Comparison of ENCODE assay signal across 14 cellular contexts in the genomic region with DNA sequence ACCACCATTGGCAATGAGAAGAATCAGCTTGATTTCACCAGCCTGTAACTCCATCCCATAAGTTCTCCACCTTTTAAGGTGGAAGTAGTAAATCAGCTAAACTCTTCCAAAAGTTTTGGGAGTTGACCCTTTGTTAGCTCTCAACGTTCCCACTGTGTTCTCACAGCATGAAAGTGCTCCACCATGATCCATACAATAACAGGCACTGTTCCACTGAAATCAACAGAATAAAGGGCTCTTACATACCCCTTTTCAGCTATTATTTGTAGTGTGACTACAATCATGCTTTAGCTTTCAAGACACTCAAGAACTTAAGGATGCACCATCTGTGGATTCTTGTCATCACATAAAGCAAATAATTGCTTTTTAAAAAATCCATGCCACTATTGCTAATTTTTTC.
A peak's percentile ranks its signal among the peaks of the same experiment; 100 is the strongest.
DNase-seq lines count a peak whose midpoint lies in the region; ATAC-seq lines count a peak whose summit lies in the region.
"Had no signal": no experiment of that assay in that cellular context is flagged by ENCODE, and none has a peak within 500 bp of the region (broad histone marks: within the 10 kb centered on the region; RNA-seq: fewer than 3 reads in every experiment).

No MANE protein-coding gene starts in this region.

- no peaks in the 10 kb centered on the region for H3K36me3 ChIP-seq in iPS-18a (ENCODE audit: control insufficient read depth, low read depth, low read length)
- H3K36me3 ChIP-seq: BLaER1 treated with 17β-estradiol and CSF1 and Interleukin-3, amounts not matched to agents 10 nM and 100 nM had no signal

- in situ Hi-C loops in SK-MEL-5 (cut with HindIII; ENCODE audit: low pct_unique_long_range_greater_than_20kb, low sequenced_read_pairs), result no loop called here

- ATAC-seq in left lobe of liver, result no peak
- ATAC-seq in GM18861 (IDR thresholded peaks at IDR 0.05; ENCODE audit: unreplicated experiment), result no peak
- no peak for ATAC-seq in GM18502 (IDR thresholded peaks at IDR 0.05; ENCODE audit: poor library complexity, unreplicated experiment)
- ATAC-seq: HCT116 had no signal

- no peaks in the 10 kb centered on the region for H3K27me3 ChIP-seq in iPS-18a (ENCODE audit: control insufficient read depth, insufficient read depth, low read length)
- H3K27me3 ChIP-seq: BLaER1 treated with 17β-estradiol and CSF1 and Interleukin-3, amounts not matched to agents 10 nM and 100 nM had no signal

- DNase-seq in NCI-H1417 (lab: John Stamatoyannopoulos, UW) (peak in 2 of 3 experiments; percentile 42 to 58), NCI-H1417 treated with DMSO at 0.1 percent for 48 hours (lab: John Stamatoyannopoulos, UW) (no peak), SK-MEL-5 (ENCODE audit: low read depth, low spot score) (peak; percentile 72), pons (ENCODE audit: low spot score) (peak; percentile 62), left lobe of liver (ENCODE audit: low spot score) (no peak)
- DNase-seq: 8988T, SHP77 had no signal

- peak overlapping the region; percentile 2 for H3K4me3 ChIP-seq in iPS-18a (ENCODE audit: low read length)
- H3K4me3 ChIP-seq: BLaER1 treated with 17β-estradiol and CSF1 and Interleukin-3, amounts not matched to agents 10 nM and 100 nM had no signal

- no peak overlapping the region for H3K27ac ChIP-seq in iPS-18a (ENCODE audit: low read length)
- H3K27ac ChIP-seq: BLaER1 treated with 17β-estradiol and CSF1 and Interleukin-3, amounts not matched to agents 10 nM and 100 nM; HL-60; KMS-11 had no signal

- peaks cover 52% of the 10 kb centered on the region for H3K4me1 ChIP-seq in iPS-18a (ENCODE audit: control insufficient read depth, low read depth, low read length)

- H3K9ac ChIP-seq in iPS-18a (ENCODE audit: low read length), result no peak overlapping the region
- H3K9ac ChIP-seq: BLaER1 treated with 17β-estradiol and CSF1 and Interleukin-3, amounts not matched to agents 10 nM and 100 nM; KMS-11 had no signal

- H3K9me3 ChIP-seq in iPS-18a (ENCODE audit: control insufficient read depth, low read depth, low read length), result no peaks in the 10 kb centered on the region
- H3K9me3 ChIP-seq: BLaER1 treated with 17β-estradiol and CSF1 and Interleukin-3, amounts not matched to agents 10 nM and 100 nM had no signal

Comparison
In these comparisons a context has a peak if more than half of its experiments do, and no peak if none do; other contexts are left out.
1. DNase-seq: peak in NCI-H1417 (2 of 3), SK-MEL-5 (single experiment) and pons (single experiment); none in NCI-H1417 treated with DMSO at 0.1 percent for 48 hours (single experiment) and left lobe of liver (single experiment).